ENCODE assay signal across 11 cellular contexts in genomic region chr10:119251315-119251708, GRCh38. TPM values are rescaled to one million over a fixed set of nuclear protein-coding genes. Genes with fewer than 3 reads are reported as not detected.
A peak's percentile ranks its signal among the peaks of the same experiment; 100 is the strongest.
DNase-seq lines count a peak whose midpoint lies in the region; ATAC-seq and TF ChIP-seq lines count a peak whose summit lies in the region.
"Had no signal": no experiment of that assay in that cellular context is flagged by ENCODE, and none has a peak within 500 bp of the region (broad histone marks: within the 10 kb centered on the region; RNA-seq: fewer than 3 reads in every experiment).

No MANE protein-coding gene starts in this region.

- no peaks in the 10 kb centered on the region for H3K36me3 ChIP-seq in heart right ventricle
- no peaks in the 10 kb centered on the region for H3K36me3 ChIP-seq in duodenal mucosa (ENCODE audit: control insufficient read depth in 1 of 2, insufficient read depth in 2 of 2, low read length in 2 of 2)
- H3K36me3 ChIP-seq in mucosa of descending colon (ENCODE audit: low read depth): no peaks in the 10 kb centered on the region
- H3K36me3 ChIP-seq in vagina: no peaks in the 10 kb centered on the region
- H3K36me3 ChIP-seq: BLaER1 had no signal

- no peaks in the 10 kb centered on the region for H3K36me3 Mint-ChIP-seq in stimulated activated naive B cell treated with anti-CD40 and anti-IgM and Interleukin-4, amounts not matched to agents 10 μg/mL and 1 μg/mL and 100 μg/mL, for 72 hours

- DNase-seq in heart right ventricle (no peak), Right ventricle myocardium inferior (ENCODE audit: missing footprints) (no peak), mucosa of descending colon (no peak), vagina (ENCODE audit: extremely low spot score in 2 of 2) (no peak), ureter (ENCODE audit: low spot score) (no peak)
- no peak for DNase-seq in stimulated activated naive B cell treated with anti-CD40 and anti-IgM and Interleukin-4, amounts not matched to agents 10 μg/mL and 1 μg/mL and 100 μg/mL, for 72 hours
- DNase-seq: NCI-H1048, T-helper 9 cell had no signal

- TF ChIP-seq CTCF in heart right ventricle (IDR thresholded peaks at IDR 0.05) (no peak), mucosa of descending colon (IDR thresholded peaks at IDR 0.05) (no peak), vagina (IDR thresholded peaks at IDR 0.05) (no peak)

- no peak overlapping the region for H3K4me3 ChIP-seq in heart right ventricle
- no peak overlapping the region for H3K4me3 ChIP-seq in duodenal mucosa (ENCODE audit: low read depth in 1 of 2, low read length in 2 of 2)
- H3K4me3 ChIP-seq in mucosa of descending colon: no peak overlapping the region
- H3K4me3 ChIP-seq in vagina: no peak overlapping the region
- H3K4me3 ChIP-seq: BLaER1 had no signal

- H3K27ac ChIP-seq in heart right ventricle: peak overlapping the region; percentile 57 to 86 (median 82)
- H3K27ac ChIP-seq in duodenal mucosa (ENCODE audit: low read depth, low read length): peak overlapping the region; percentile 36
- H3K27ac ChIP-seq in vagina: peak overlapping the region; percentile 85
- H3K27ac ChIP-seq: BLaER1 had no signal

- ATAC-seq in heart right ventricle (peak in 3 of 8 donors; percentile 6 to 29 (median 19)), Right ventricle myocardium inferior (no peak), mucosa of descending colon (peak; percentile 18), HG03354 (IDR thresholded peaks at IDR 0.05; ENCODE audit: poor library complexity, severe bottlenecking, unreplicated experiment) (no peak)
- ATAC-seq in stimulated activated naive B cell treated with anti-CD40 and anti-IgM and Interleukin-4, amounts not matched to agents 10 μg/mL and 1 μg/mL and 100 μg/mL, for 72 hours (replicated peaks): no peak

- H3K9me3 ChIP-seq in heart right ventricle (no peaks in the 10 kb centered on the region), duodenal mucosa (ENCODE audit: control insufficient read depth in 1 of 2, low read length in 2 of 2) (no peaks in the 10 kb centered on the region), mucosa of descending colon (no peaks in the 10 kb centered on the region), vagina (no peaks in the 10 kb centered on the region)
- H3K9me3 ChIP-seq: BLaER1 had no signal

- H3K27me3 ChIP-seq in heart right ventricle (no peaks in the 10 kb centered on the region), duodenal mucosa (ENCODE audit: control insufficient read depth in 1 of 2, insufficient read depth in 2 of 2, low read length in 2 of 2) (no peaks in the 10 kb centered on the region), vagina (no peaks in the 10 kb centered on the region)
- H3K27me3 ChIP-seq: BLaER1 had no signal

- H3K27ac Mint-ChIP-seq in stimulated activated naive B cell treated with anti-CD40 and anti-IgM and Interleukin-4, amounts not matched to agents 10 μg/mL and 1 μg/mL and 100 μg/mL, for 72 hours: no peak overlapping the region

- H3K4me1 Mint-ChIP-seq in stimulated activated naive B cell treated with anti-CD40 and anti-IgM and Interleukin-4, amounts not matched to agents 10 μg/mL and 1 μg/mL and 100 μg/mL, for 72 hours: peaks cover 25 to 54% of the 10 kb centered on the region in 2 donors

- H3K27me3 Mint-ChIP-seq in stimulated activated naive B cell treated with anti-CD40 and anti-IgM and Interleukin-4, amounts not matched to agents 10 μg/mL and 1 μg/mL and 100 μg/mL, for 72 hours: no peaks in the 10 kb centered on the region

- intact Hi-C loops in heart right ventricle (cut with DNase I): loop anchor here in 6 of 10 donors (5.0 kb wide), 2 partner anchors 39 to 44 kb away; partner anchors contain the start of gene GRK5 (in 4 of the 6)
- intact Hi-C loops in Right ventricle myocardium inferior (cut with DNase I): loop anchor here (2.0 kb wide), 1 partner anchor 43 kb away; no protein-coding TSS in a partner anchor
- intact Hi-C loops in mucosa of descending colon (cut with DNase I, micrococcal nuclease): no loop called here
- intact Hi-C loops in vagina (cut with DNase I): loop anchor here (5.0 kb wide), 1 partner anchor 44 kb away; the partner anchor contains the start of gene GRK5

- 27 to 40% methylated on average over 7 of the region's 7 CpGs for WGBS in heart right ventricle, 2 donors

- H3K4me1 ChIP-seq in heart right ventricle: peaks cover 57 to 89% (median 79%) of the 10 kb centered on the region in 9 donors
- peaks cover 35 to 46% of the 10 kb centered on the region in 2 donors for H3K4me1 ChIP-seq in duodenal mucosa (ENCODE audit: control insufficient read depth in 1 of 2, insufficient read depth in 2 of 2, low read length in 2 of 2)
- peaks cover 5% of the 10 kb centered on the region for H3K4me1 ChIP-seq in mucosa of descending colon (ENCODE audit: low read depth)
- peaks cover 87% of the 10 kb centered on the region for H3K4me1 ChIP-seq in vagina

- no peaks in the 10 kb centered on the region for H3K9me3 Mint-ChIP-seq in stimulated activated naive B cell treated with anti-CD40 and anti-IgM and Interleukin-4, amounts not matched to agents 10 μg/mL and 1 μg/mL and 100 μg/mL, for 72 hours

- no peak overlapping the region for H3K4me3 Mint-ChIP-seq in stimulated activated naive B cell treated with anti-CD40 and anti-IgM and Interleukin-4, amounts not matched to agents 10 μg/mL and 1 μg/mL and 100 μg/mL, for 72 hours

- no peak overlapping the region for H3K9ac ChIP-seq in duodenal mucosa (ENCODE audit: low read depth in 1 of 2, low read length in 2 of 2)
- H3K9ac ChIP-seq: BLaER1 had no signal

- no peak for TF ChIP-seq POLR2A in vagina (IDR thresholded peaks at IDR 0.05)

RNA-seq across cellular contexts. Expression of gene GRK5, which starts 43.9 kb away (rescaled TPM):
- total RNA-seq in heart right ventricle (10 to 100 TPM; 11.8 to 80.5 (median 32.5) TPM), Right ventricle myocardium inferior (48.6 TPM), mucosa of descending colon (10 to 100 TPM in 1 of 3 donors, 1 to 10 TPM in 2; 6.6 to 27.1 (median 8.3) TPM), vagina (16.5 TPM), ureter (16.7 TPM)
- 10 to 100 TPM; 19.4 to 20.2 TPM for polyA plus RNA-seq in heart right ventricle

Comparison
In these comparisons a context has a peak if more than half of its experiments do, and no peak if none do; other contexts are left out.
1. intact Hi-C loops: an anchor here in heart right ventricle (5.0 kb wide), Right ventricle myocardium inferior (2.0 kb wide) and vagina (5.0 kb wide); none called in mucosa of descending colon.